Comparison of ENCODE assay signal across 23 cellular contexts in genomic region chr11:66888282-66888681, GRCh38. TPM values are rescaled to one million over a fixed set of nuclear protein-coding genes. Genes with fewer than 3 reads are reported as not detected.
DNase-seq lines count a peak whose midpoint lies in the region; ATAC-seq, FAIRE-seq and TF ChIP-seq lines count a peak whose summit lies in the region.
"Had no signal": no experiment of that assay in that cellular context is flagged by ENCODE, and none has a peak within 500 bp of the region (broad histone marks: within the 10 kb centered on the region; RNA-seq: fewer than 3 reads in every experiment).

No MANE protein-coding gene starts in this region.

- no peak for TF ChIP-seq EP300 in A549 (IDR thresholded peaks at IDR 0.05)

- DNase-seq in A549 (ENCODE audit: low read depth in 1 of 2, low spot score in 1 of 2) (no peak), HCT116 (ENCODE audit: low read depth, low spot score) (no peak), WTC11 (ENCODE audit: low spot score) (no peak), neural progenitor cell (ENCODE audit: low spot score) (no peak), nucleus accumbens (lab: John Stamatoyannopoulos, UW) (no peak)
- no peak for DNase-seq in activated CD4-positive, alpha-beta T cell treated with anti-CD3 and anti-CD28 coated beads, Interleukin-2, amount 10 ng/mL, durations not matched to agents 24 days and 14 days
- DNase-seq: CD8-positive, alpha-beta T cell; DMS53; EL; GOT3; Karpas-422; MG63; NCI-H1092 treated with DMSO at 0.1 percent for 48 hours; NCI-H1694; NCI-H2081 treated with DMSO at 0.1 percent for 48 hours; NCI-H446 treated with DMSO at 0.1 percent for 48 hours; NCI-H69; OCI-M1 had no signal

- RAD21 ChIA-PET in HCT116 (lab: Charles Lee; ENCODE audit: low non-redundant PET in 1 of 2, low total read pairs in 2 of 2, uncharacterized antibody in 2 of 2, unreplicated experiment in 2 of 2), result no interaction called here

- H3K27ac Mint-ChIP-seq in WTC11 (peak overlapping the region; percentile 82; the same call in 1 of the 2 replicates), neural progenitor cell (peak overlapping the region; percentile 78)
- H3K27ac Mint-ChIP-seq in activated CD4-positive, alpha-beta T cell treated with anti-CD3 and anti-CD28 coated beads, Interleukin-2, amount 10 ng/mL, durations not matched to agents 24 days and 14 days, result no peak overlapping the region
- H3K27ac Mint-ChIP-seq: CD8-positive, alpha-beta T cell; IgD-negative memory B cell had no signal

- no peaks in the 10 kb centered on the region for H3K36me3 ChIP-seq in HCT116 (ENCODE audit: control insufficient read depth in 1 of 2, insufficient read depth in 2 of 2, low read length in 2 of 2)
- H3K36me3 ChIP-seq in neural progenitor cell, result no peaks in the 10 kb centered on the region
- H3K36me3 ChIP-seq: BLaER1, MG63 had no signal

- peak overlapping the region; percentile 73; the same call in 2 of the 3 replicates for H3K4me2 ChIP-seq in A549
- peak overlapping the region; percentile 75; the same call in 1 of the 2 replicates for H3K4me2 ChIP-seq in HCT116 (ENCODE audit: low read length)
- H3K4me2 ChIP-seq in neural progenitor cell, result no peak overlapping the region
- H3K4me2 ChIP-seq: BLaER1 had no signal

- WGBS in A549 (ENCODE audit: missing lambda C conversion rate), result 90% methylated on average over 10 of the region's 10 CpGs

- H3F3A ChIP-seq in neural progenitor cell (ENCODE audit: low read depth), result peaks cover 14% of the 10 kb centered on the region

- FAIRE-seq in A549 (lab: Jason Lieb, UNC), result no peak
- FAIRE-seq: A204.1, GM12891 had no signal

- no peaks in the 10 kb centered on the region for H3K9me2 ChIP-seq in HCT116 (ENCODE audit: insufficient read depth)

- no peak overlapping the region for H3K4me3 ChIP-seq in A549
- H3K4me3 ChIP-seq in HCT116 (replicated peaks in 1 of 2; ENCODE audit: low read depth in 1 of 2, low read length in 2 of 2), result no peak overlapping the region
- no peak overlapping the region for H3K4me3 ChIP-seq in neural progenitor cell
- H3K4me3 ChIP-seq: BLaER1, MG63 had no signal

- H3K4me1 ChIP-seq in A549, result peaks cover 94% of the 10 kb centered on the region
- H3K4me1 ChIP-seq in HCT116 (ENCODE audit: control insufficient read depth in 1 of 2, insufficient read depth in 2 of 2, low read length in 2 of 2), result peaks cover 76 to 94% of the 10 kb centered on the region in 2 experiments
- peaks cover 19% of the 10 kb centered on the region for H3K4me1 ChIP-seq in neural progenitor cell

- H3K4me1 Mint-ChIP-seq in WTC11 (peaks cover 26% of the 10 kb centered on the region), neural progenitor cell (peaks cover 51% of the 10 kb centered on the region)
- peaks cover 10% of the 10 kb centered on the region for H3K4me1 Mint-ChIP-seq in activated CD4-positive, alpha-beta T cell treated with anti-CD3 and anti-CD28 coated beads, Interleukin-2, amount 10 ng/mL, durations not matched to agents 24 days and 14 days

- TF ChIP-seq POLR2A in A549 (IDR thresholded peaks at IDR 0.05; ENCODE audit: low read length) (no peak), HCT116 (IDR thresholded peaks at IDR 0.05; ENCODE audit: borderline replicate concordance, extremely low read depth, insufficient read depth, insufficient read length) (no peak)

- no peaks in the 10 kb centered on the region for H3K36me3 Mint-ChIP-seq in WTC11
- H3K36me3 Mint-ChIP-seq in neural progenitor cell, result no peaks in the 10 kb centered on the region
- H3K36me3 Mint-ChIP-seq in activated CD4-positive, alpha-beta T cell treated with anti-CD3 and anti-CD28 coated beads, Interleukin-2, amount 10 ng/mL, durations not matched to agents 24 days and 14 days (ENCODE audit: low read depth), result no peaks in the 10 kb centered on the region
- H3K36me3 Mint-ChIP-seq: CD8-positive, alpha-beta T cell had no signal

- H3K79me2 ChIP-seq in HCT116 (ENCODE audit: insufficient read depth, low read length), result no peaks in the 10 kb centered on the region
- H3K79me2 ChIP-seq in neural progenitor cell (ENCODE audit: low read depth), result no peaks in the 10 kb centered on the region

- H4K20me1 ChIP-seq in HCT116 (ENCODE audit: insufficient read depth), result no peaks in the 10 kb centered on the region
- H4K20me1 ChIP-seq in neural progenitor cell (ENCODE audit: low read depth), result peaks cover 15% of the 10 kb centered on the region
- H4K20me1 ChIP-seq: BLaER1 had no signal

- ATAC-seq in A549 (no peak), HCT116 (no peak), WTC11 (no peak), HG03135 (IDR thresholded peaks at IDR 0.05; ENCODE audit: unreplicated experiment) (no peak)
- ATAC-seq: CD8-positive, alpha-beta T cell had no signal

- POLR2A ChIA-PET in A549 (lab: Yijun Ruan, JAX) (no interaction called here), HCT116 (lab: Charles Lee) (no interaction called here), WTC11 (lab: Charles Lee) (no interaction called here)

- H2AFZ ChIP-seq in HCT116 (ENCODE audit: low read depth, low read length, poor library complexity, severe bottlenecking), result no peak overlapping the region
- H2AFZ ChIP-seq in neural progenitor cell (replicated peaks), result no peak overlapping the region

- H3K4me3 Mint-ChIP-seq in WTC11 (no peak overlapping the region), neural progenitor cell (no peak overlapping the region)
- H3K4me3 Mint-ChIP-seq in activated CD4-positive, alpha-beta T cell treated with anti-CD3 and anti-CD28 coated beads, Interleukin-2, amount 10 ng/mL, durations not matched to agents 24 days and 14 days, result no peak overlapping the region
- H3K4me3 Mint-ChIP-seq: CD8-positive, alpha-beta T cell; IgD-negative memory B cell had no signal

- H3K9me3 Mint-ChIP-seq in WTC11 (no peaks in the 10 kb centered on the region), neural progenitor cell (no peaks in the 10 kb centered on the region)
- H3K9me3 Mint-ChIP-seq in activated CD4-positive, alpha-beta T cell treated with anti-CD3 and anti-CD28 coated beads, Interleukin-2, amount 10 ng/mL, durations not matched to agents 24 days and 14 days, result no peaks in the 10 kb centered on the region
- H3K9me3 Mint-ChIP-seq: CD8-positive, alpha-beta T cell; IgD-negative memory B cell had no signal

- no peak for TF ChIP-seq RAD21 in A549 (conservative IDR thresholded peaks at IDR 0.05 in 1 of 2, IDR thresholded peaks at IDR 0.05 in 1 of 2)
- no peak for TF ChIP-seq RAD21 in HCT116 (IDR thresholded peaks at IDR 0.05; ENCODE audit: low read depth)

- intact Hi-C loops in HCT116 (cut with micrococcal nuclease), result loop anchor here (10.0 kb wide), 1 partner anchor 67 kb away; the partner anchor contains the start of gene PC
- intact Hi-C loops in activated CD4-positive, alpha-beta T cell treated with anti-CD3 and anti-CD28 coated beads, Interleukin-2, amount 10 ng/mL, durations not matched to agents 24 days and 14 days (cut with micrococcal nuclease), result loop anchor here (10.0 kb wide), 1 partner anchor 87 kb away; the partner anchor contains the start of gene C11orf86

- BruUV-seq in HCT116 (replicated peaks; lab: Mats Ljungman, UMichigan), result no TSS peak

- H3K27me3 ChIP-seq in HCT116 (ENCODE audit: insufficient read depth, low read length) (no peaks in the 10 kb centered on the region), neural progenitor cell (no peaks in the 10 kb centered on the region)
- H3K27me3 ChIP-seq: BLaER1, MG63 had no signal

- H3K27me3 Mint-ChIP-seq in WTC11 (ENCODE audit: low read depth) (no peaks in the 10 kb centered on the region), neural progenitor cell (ENCODE audit: insufficient read depth, low read depth) (peaks cover 3% of the 10 kb centered on the region)
- H3K27me3 Mint-ChIP-seq in activated CD4-positive, alpha-beta T cell treated with anti-CD3 and anti-CD28 coated beads, Interleukin-2, amount 10 ng/mL, durations not matched to agents 24 days and 14 days, result peaks cover 1% of the 10 kb centered on the region

- TF ChIP-seq CTCF in A549 (IDR thresholded peaks at IDR 0.05), result no peak
- TF ChIP-seq CTCF in HCT116 (IDR thresholded peaks at IDR 0.05 in 2 of 3, conservative IDR thresholded peaks at IDR 0.05 in 1 of 3; ENCODE audit: borderline replicate concordance in 1 of 3, insufficient read depth in 1 of 3, low read depth in 2 of 3, low read length in 2 of 3), result no peak
- TF ChIP-seq CTCF in WTC11 (IDR thresholded peaks at IDR 0.05), result no peak
- no peak for TF ChIP-seq CTCF in neural progenitor cell (IDR thresholded peaks at IDR 0.05)

- no peak overlapping the region for H3K9ac ChIP-seq in HCT116 (ENCODE audit: low read length)
- no peak overlapping the region for H3K9ac ChIP-seq in neural progenitor cell
- H3K9ac ChIP-seq: BLaER1 had no signal

- CTCF ChIA-PET in A549 (lab: Yijun Ruan, JAX) (interaction anchor here (0.7 to 13.1 kb wide), 7 partner anchors 11 to 192 kb away, joined by 3 to 135 read pairs (median 5); partner anchors contain the start of gene C11orf86), HCT116 (lab: Charles Lee) (interaction anchor here (1.7 kb wide), 1 partner anchor 11 kb away, joined by 3 read pairs; no protein-coding TSS in a partner anchor), WTC11 (lab: Charles Lee) (no interaction called here)

- H3K27ac ChIP-seq in A549 (peak overlapping the region; percentile 95 to 97), HCT116 (ENCODE audit: low read depth, low read length) (no peak overlapping the region; the same call in 1 of the 2 replicates), neural progenitor cell (no peak overlapping the region)
- H3K27ac ChIP-seq: BLaER1 had no signal

- H3K9me3 ChIP-seq in A549 (no peaks in the 10 kb centered on the region), HCT116 (ENCODE audit: control insufficient read depth in 1 of 2, insufficient read depth in 1 of 2, low read depth in 1 of 2, low read length in 2 of 2) (no peaks in the 10 kb centered on the region), neural progenitor cell (ENCODE audit: low read depth) (no peaks in the 10 kb centered on the region)
- H3K9me3 ChIP-seq: BLaER1, MG63 had no signal

RNA-seq across cellular contexts. Expression of gene LRFN4, which starts 31.4 kb away (rescaled TPM):
- polyA plus RNA-seq in A549 (2011; rRNA removed), result 7.9 and 8.8 TPM in 2 replicates
- polyA plus RNA-seq in A549 (2012; cell fraction: cytosol; rRNA removed), result 33.9 and 65.3 TPM in 2 replicates
- polyA plus RNA-seq in A549 (2012; cell fraction: nucleus; rRNA removed), result 114 and 175 TPM in 2 replicates
- polyA plus RNA-seq in A549 (2017; fragmentation: RNase III; extraction: RNeasy Plus Mini Kit Qiagen cat#74134 plus additional on column Dnase treatment), result 33.9 to 50.0 TPM (median 44.7 TPM) in 3 replicates
- polyA minus RNA-seq in A549 (2011; rRNA and poly(A)+ RNA removed), result 4.7 and 6.6 TPM in 2 replicates
- total RNA-seq in HCT116 (2021; ENCODE audit: unreplicated experiment), result 55.4 TPM
- polyA plus RNA-seq in HCT116 (2012), result 28.7 and 30.2 TPM in 2 replicates
- total RNA-seq in WTC11 (2021), result 62.7 to 70.3 TPM (median 68.0 TPM) in 3 replicates
- 6.7 and 27.9 TPM in 2 replicates for total RNA-seq in neural progenitor cell (ENCODE audit: low replicate concordance)
- 51.9 and 55.6 TPM in 2 replicates for total RNA-seq in activated CD4-positive, alpha-beta T cell treated with anti-CD3 and anti-CD28 coated beads, Interleukin-2, amount 10 ng/mL, durations not matched to agents 24 days and 14 days

RNA-seq across cellular contexts. Expression of gene RCE1, which starts 45.0 kb away (rescaled TPM):
- 20.3 and 22.1 TPM in 2 replicates for polyA plus RNA-seq in A549 (2011; rRNA removed)
- polyA plus RNA-seq in A549 (2012; cell fraction: cytosol; rRNA removed), result 49.2 and 69.1 TPM in 2 replicates
- polyA plus RNA-seq in A549 (2012; cell fraction: nucleus; rRNA removed), result 128 and 157 TPM in 2 replicates
- 21.3 to 23.3 TPM (median 22.5 TPM) in 3 replicates for polyA plus RNA-seq in A549 (2017; fragmentation: RNase III; extraction: RNeasy Plus Mini Kit Qiagen cat#74134 plus additional on column Dnase treatment)
- 19.6 and 26.8 TPM in 2 replicates for polyA minus RNA-seq in A549 (2011; rRNA and poly(A)+ RNA removed)
- 35.3 TPM for total RNA-seq in HCT116 (2021; ENCODE audit: unreplicated experiment)
- 35.0 and 37.5 TPM in 2 replicates for polyA plus RNA-seq in HCT116 (2012)
- total RNA-seq in WTC11 (2021), result 34.5 to 36.9 TPM (median 34.6 TPM) in 3 replicates
- total RNA-seq in neural progenitor cell (ENCODE audit: low replicate concordance), result 13.7 and 35.0 TPM in 2 replicates
- total RNA-seq in activated CD4-positive, alpha-beta T cell treated with anti-CD3 and anti-CD28 coated beads, Interleukin-2, amount 10 ng/mL, durations not matched to agents 24 days and 14 days, result 28.5 and 32.9 TPM in 2 replicates

Comparison
In these comparisons a context has a peak if more than half of its experiments do, and no peak if none do; other contexts are left out.
1. H3K27ac ChIP-seq: peak in A549 (2 of 2); none in HCT116 (single experiment) and neural progenitor cell (single experiment).